ENCODE assay signal across 8 cellular contexts in genomic region chr17:58006563-58006923, GRCh38. TPM values are rescaled to one million over a fixed set of nuclear protein-coding genes. Genes with fewer than 3 reads are reported as not detected.
DNase-seq lines count a peak whose midpoint lies in the region; ATAC-seq, FAIRE-seq and TF ChIP-seq lines count a peak whose summit lies in the region.

No MANE protein-coding gene starts in this region.

- H3K4me3 ChIP-seq in PC-3 (ENCODE audit: low read length) (peak overlapping the region; percentile 96), fibroblast of mammary gland (ENCODE audit: control insufficient read depth, low read depth, low read length) (peak overlapping the region; percentile 88), subcutaneous abdominal adipose tissue (ENCODE audit: low read depth in 1 of 5, low read length in 5 of 5) (peak overlapping the region; percentile 80 to 100 (median 99))

- H3K4me2 ChIP-seq in PC-3 (ENCODE audit: low read length), result peak overlapping the region; percentile 95

- peaks cover 49% of the 10 kb centered on the region for H3K36me3 ChIP-seq in PC-3 (ENCODE audit: low read depth, low read length)
- H3K36me3 ChIP-seq in subcutaneous abdominal adipose tissue (ENCODE audit: control insufficient read depth in 5 of 5, insufficient read depth in 5 of 5, low read length in 5 of 5), result peaks cover 25 to 39% (median 34%) of the 10 kb centered on the region in 5 donors

- H3K27ac Mint-ChIP-seq in nephron, result peak overlapping the region; percentile 99 to 100 (median 99)

- no peaks in the 10 kb centered on the region for H3K9me3 Mint-ChIP-seq in nephron

- H3K9me2 ChIP-seq in PC-3 (replicated peaks; ENCODE audit: low read length), result no peaks in the 10 kb centered on the region

- H2AFZ ChIP-seq in PC-3 (ENCODE audit: low read length), result peak overlapping the region; percentile 88

- no peaks in the 10 kb centered on the region for H3K27me3 Mint-ChIP-seq in nephron (ENCODE audit: low read depth)

- H3F3A ChIP-seq in PC-3 (ENCODE audit: low read length, unreplicated experiment), result peaks cover 19% of the 10 kb centered on the region

- TF ChIP-seq CTCF in PC-3 (conservative IDR thresholded peaks at IDR 0.05; ENCODE audit: low read depth, low read length), result no peak
- TF ChIP-seq CTCF in fibroblast of mammary gland (conservative IDR thresholded peaks at IDR 0.05; ENCODE audit: control insufficient read depth, insufficient read depth, low read depth, low read length), result no peak
- no peak for TF ChIP-seq CTCF in nephron (IDR thresholded peaks at IDR 0.05; ENCODE audit: unreplicated experiment in 3 of 3)
- TF ChIP-seq CTCF in D721Med (IDR thresholded peaks at IDR 0.05; ENCODE audit: insufficient read depth, missing control alignments), result no peak

- peaks cover 62% of the 10 kb centered on the region for H3K79me2 ChIP-seq in PC-3 (ENCODE audit: low read length)

- ATAC-seq in PC-3, result peak; percentile 54

- no peak for TF ChIP-seq POLR2A in GM12891 (IDR thresholded peaks at IDR 0.05; ENCODE audit: low read depth, low read length)

- no peak for DNase-seq in GM12891 (ENCODE audit: insufficient read length, low spot score)
- DNase-seq in HTR-8/SVneo (ENCODE audit: insufficient read length, low spot score), result peak; percentile 66
- DNase-seq in PC-3, result peak; percentile 74
- DNase-seq in activated T-helper 1 cell treated with Interleukin-2 at 50 U/mL for 16 hours (ENCODE audit: low read depth), result peak; percentile 24
- peak; percentile 68 for DNase-seq in fibroblast of mammary gland (ENCODE audit: low read depth)
- no peak for DNase-seq in D721Med (ENCODE audit: insufficient read length, low spot score)

- H3K27me3 ChIP-seq in PC-3 (ENCODE audit: low read length) (no peaks in the 10 kb centered on the region), subcutaneous abdominal adipose tissue (ENCODE audit: control insufficient read depth in 5 of 5, insufficient read depth in 4 of 5, low read length in 5 of 5) (no peaks in the 10 kb centered on the region)

- peak overlapping the region; percentile 99 to 100 (median 100) for H3K4me3 Mint-ChIP-seq in nephron

- intact Hi-C loops in PC-3 (cut with micrococcal nuclease), result no loop called here

- peaks cover 54% of the 10 kb centered on the region for H3K4me1 Mint-ChIP-seq in nephron

- BruUV-seq in PC-3 (replicated peaks; lab: Mats Ljungman, UMichigan), result no TSS peak

- H3K27ac ChIP-seq in PC-3 (ENCODE audit: low read length), result peak overlapping the region; percentile 90
- peak overlapping the region; percentile 99 for H3K27ac ChIP-seq in subcutaneous abdominal adipose tissue (ENCODE audit: low read depth, low read length)

- H3K36me3 Mint-ChIP-seq in nephron (ENCODE audit: low read depth), result peaks cover 54% of the 10 kb centered on the region

- POLR2A ChIA-PET in PC-3 (lab: Charles Lee; ENCODE audit: unreplicated experiment), result interaction anchor here (0.6 to 0.7 kb wide), 2 partner anchors 76 to 341 kb away, joined by 7 to 15 read pairs; no protein-coding TSS in a partner anchor

- H3K4me1 ChIP-seq in PC-3 (ENCODE audit: insufficient read depth, low read length) (peaks cover 30% of the 10 kb centered on the region), subcutaneous abdominal adipose tissue (ENCODE audit: control insufficient read depth in 5 of 5, insufficient read depth in 5 of 5, low read length in 5 of 5) (peaks cover 4 to 38% (median 33%) of the 10 kb centered on the region in 5 donors)

- H3K9me3 ChIP-seq in PC-3 (ENCODE audit: low read length) (no peaks in the 10 kb centered on the region), subcutaneous abdominal adipose tissue (ENCODE audit: control insufficient read depth in 5 of 5, low read length in 5 of 5) (no peaks in the 10 kb centered on the region)

- peak overlapping the region; percentile 98 for H3K9ac ChIP-seq in PC-3 (ENCODE audit: low read length)
- H3K9ac ChIP-seq in subcutaneous abdominal adipose tissue (ENCODE audit: low read length in 5 of 5), result peak overlapping the region; percentile 91 to 100 (median 99)

- FAIRE-seq in GM12891 (lab: Jason Lieb, UNC) (no peak), HTR-8/SVneo (lab: Jason Lieb, UNC) (no peak), D721Med (lab: Jason Lieb, UNC) (no peak)

- H4K20me1 ChIP-seq in PC-3 (ENCODE audit: low read length), result peaks cover 48% of the 10 kb centered on the region

- CTCF ChIA-PET in PC-3 (lab: Charles Lee), result interaction anchor here (0.6 to 0.9 kb wide), 3 partner anchors 17 to 172 kb away, joined by 4 to 6 read pairs (median 4); no protein-coding TSS in a partner anchor

TF ChIP-seq in GM12891, 5 proteins besides CTCF, POLR2A, EP300 and RAD21:
- peak; percentile 19; the same call in 1 of the 2 replicates for TF ChIP-seq POU2F2 (IDR thresholded peaks at IDR 0.05; ENCODE audit: low read depth, low read length)
- TF ChIP-seq TAF1 (IDR thresholded peaks at IDR 0.05; ENCODE audit: low read depth, low read length), result no peak; the same call in 1 of the 2 replicates
- no peak for TF ChIP-seq SPI1 (IDR thresholded peaks at IDR 0.05; ENCODE audit: low read depth, low read length)
- no peak for TF ChIP-seq POLR2AphosphoS5 (IDR thresholded peaks at IDR 0.05; ENCODE audit: low read depth, low read length)

RNA-seq across cellular contexts. Expression of gene SRSF1, which starts 0.5 kb away (rescaled TPM):
- 154 TPM for polyA plus RNA-seq in GM12891 (2012; ENCODE audit: low read depth, missing spikeins)
- 325 and 342 TPM in 2 replicates for total RNA-seq in PC-3 (2014; rRNA removed)

RNA-seq across cellular contexts. Expression of gene VEZF1, which starts 18.5 kb away (rescaled TPM):
- polyA plus RNA-seq in GM12891 (2012; ENCODE audit: low read depth, missing spikeins), result 9.9 TPM
- 70.1 and 78.1 TPM in 2 replicates for total RNA-seq in PC-3 (2014; rRNA removed)

RNA-seq across cellular contexts. Expression of gene CUEDC1, which starts 51.3 kb away (rescaled TPM):
- polyA plus RNA-seq in GM12891 (2012; ENCODE audit: low read depth, missing spikeins), result 0.78 TPM
- 31.6 and 53.4 TPM in 2 replicates for total RNA-seq in PC-3 (2014; rRNA removed)

Comparison
In these comparisons a context has a peak if more than half of its experiments do, and no peak if none do; other contexts are left out.
1. DNase-seq: peak in HTR-8/SVneo (single experiment), PC-3 (single experiment), activated T-helper 1 cell treated with Interleukin-2 at 50 U/mL for 16 hours (single experiment) and fibroblast of mammary gland (single experiment); none in GM12891 (single experiment) and D721Med (single experiment).
2. Peak in every context shown above with its lines, with median percentiles within 50 percentile points of each other: H3K4me3 ChIP-seq.